14 cellular contexts compared by ENCODE assay signal in genomic region chrX:103330601-103331397, GRCh38. TPM values are rescaled to one million over a fixed set of nuclear protein-coding genes. Genes with fewer than 3 reads are reported as not detected.
A peak's percentile ranks its signal among the peaks of the same experiment; 100 is the strongest.
DNase-seq lines count a peak whose midpoint lies in the region; ATAC-seq, FAIRE-seq and TF ChIP-seq lines count a peak whose summit lies in the region.
"Had no signal": no experiment of that assay in that cellular context is flagged by ENCODE, and none has a peak within 500 bp of the region (broad histone marks: within the 10 kb centered on the region; RNA-seq: fewer than 3 reads in every experiment).

No MANE protein-coding gene starts in this region.

- no peak overlapping the region for H3K23ac ChIP-seq in neuronal stem cell (ENCODE audit: low read depth, low read length, poor library complexity)

- no peaks in the 10 kb centered on the region for H3K27me3 ChIP-seq in foreskin keratinocyte
- H3K27me3 ChIP-seq in neuronal stem cell (ENCODE audit: control insufficient read depth in 3 of 3, insufficient read depth in 3 of 3, low read depth in 1 of 3, low read length in 3 of 3): peaks cover 0 to 8% (median 0%) of the 10 kb centered on the region in 3 experiments
- H3K27me3 ChIP-seq: body of pancreas had no signal

- CTCF ChIA-PET in A549 (lab: Yijun Ruan, JAX) (interaction anchor here (1.9 kb wide), 1 partner anchor 10 kb away, joined by 7 read pairs; no protein-coding TSS in a partner anchor), HEK293T (lab: Yijun Ruan, JAX) (interaction anchor here (0.6 to 0.7 kb wide), 3 partner anchors 13 to 849 kb away, joined by 3 read pairs; no protein-coding TSS in a partner anchor)
- CTCF ChIA-PET in activated naive CD4-positive, alpha-beta T cell treated with anti-CD3 and anti-CD28 coated beads for 36 hours (lab: Charles Lee): no interaction called here

- H3K4me1 Mint-ChIP-seq in activated naive CD4-positive, alpha-beta T cell treated with anti-CD3 and anti-CD28 coated beads for 36 hours (ENCODE audit: low read depth): peaks cover 4% of the 10 kb centered on the region
- no peaks in the 10 kb centered on the region for H3K4me1 Mint-ChIP-seq in natural killer cell treated with Interleukin-12 subunit alpha and Interleukin-12 subunit beta and Interleukin-15 and Interleukin-18, amount 100 ng/mL, for 72 hours (ENCODE audit: low read depth in 2 of 2)

- H3K18ac ChIP-seq in neuronal stem cell (ENCODE audit: low read length): no peak overlapping the region

- no peak overlapping the region for H3K4ac ChIP-seq in neuronal stem cell (ENCODE audit: low read length)

- no peaks in the 10 kb centered on the region for H3K4me1 ChIP-seq in A549
- H3K4me1 ChIP-seq in foreskin keratinocyte: no peaks in the 10 kb centered on the region
- H3K4me1 ChIP-seq in neuronal stem cell (ENCODE audit: control insufficient read depth in 2 of 2, insufficient read depth in 1 of 2, low read depth in 1 of 2, low read length in 2 of 2): peaks cover 1 to 4% of the 10 kb centered on the region in 2 donors
- H3K4me1 ChIP-seq: body of pancreas had no signal

- H4K8ac ChIP-seq in neuronal stem cell (ENCODE audit: low read depth, low read length): no peak overlapping the region

- H3K4me3 ChIP-seq in A549 (no peak overlapping the region), neuronal stem cell (ENCODE audit: low read length in 2 of 2) (peak overlapping the region; percentile 60 to 74)
- H3K4me3 ChIP-seq: BLaER1 treated with 17β-estradiol and CSF1 and Interleukin-3, amounts not matched to agents 10 nM and 100 nM; body of pancreas; lung had no signal

- H3K79me1 ChIP-seq in neuronal stem cell (ENCODE audit: low read depth, low read length): no peaks in the 10 kb centered on the region

- H3K36me3 ChIP-seq in neuronal stem cell (replicated peaks in 1 of 2; ENCODE audit: control insufficient read depth in 2 of 2, insufficient read depth in 2 of 2, low read length in 2 of 2): peaks cover 0 to 11% of the 10 kb centered on the region in 2 donors
- H3K36me3 ChIP-seq: BLaER1 treated with 17β-estradiol and CSF1 and Interleukin-3, amounts not matched to agents 10 nM and 100 nM had no signal

- ATAC-seq in A549: no peak
- ATAC-seq in SK-N-SH treated with all-trans-retinoic acid at 6 μM for 48 hours: peak; percentile 79
- ATAC-seq in foreskin keratinocyte: peak; percentile 10
- ATAC-seq in natural killer cell treated with Interleukin-12 subunit alpha and Interleukin-12 subunit beta and Interleukin-15 and Interleukin-18, amount 100 ng/mL, for 72 hours: no peak
- ATAC-seq: body of pancreas had no signal

- no peak overlapping the region for H2BK5ac ChIP-seq in neuronal stem cell (ENCODE audit: low read length)

- H3K27me3 Mint-ChIP-seq in activated naive CD4-positive, alpha-beta T cell treated with anti-CD3 and anti-CD28 coated beads for 36 hours (ENCODE audit: low read depth): peaks cover 16% of the 10 kb centered on the region
- peaks cover 19 to 37% of the 10 kb centered on the region in 2 donors for H3K27me3 Mint-ChIP-seq in natural killer cell treated with Interleukin-12 subunit alpha and Interleukin-12 subunit beta and Interleukin-15 and Interleukin-18, amount 100 ng/mL, for 72 hours

- no peak overlapping the region for H3K4me2 ChIP-seq in A549
- H3K4me2 ChIP-seq in neuronal stem cell (ENCODE audit: insufficient read depth, low read length, poor library complexity, severe bottlenecking): peak overlapping the region; percentile 57
- H3K4me2 ChIP-seq: BLaER1 treated with 17β-estradiol and CSF1 and Interleukin-3, amounts not matched to agents 10 nM and 100 nM had no signal

- TF ChIP-seq POLR2A in A549 (IDR thresholded peaks at IDR 0.05; ENCODE audit: low read length): no peak

- no peak overlapping the region for H2BK15ac ChIP-seq in neuronal stem cell (ENCODE audit: low read length)

- TF ChIP-seq CTCF in A549 (IDR thresholded peaks at IDR 0.05) (no peak), foreskin keratinocyte (conservative IDR thresholded peaks at IDR 0.05) (no peak)

- H4K91ac ChIP-seq in neuronal stem cell (ENCODE audit: low read depth, low read length, poor library complexity): no peak overlapping the region

- no peak overlapping the region for H3K14ac ChIP-seq in neuronal stem cell (ENCODE audit: low read length)

- intact Hi-C loops in activated naive CD4-positive, alpha-beta T cell treated with anti-CD3 and anti-CD28 coated beads for 36 hours (cut with micrococcal nuclease): no loop called here

- POLR2A ChIA-PET in A549 (lab: Yijun Ruan, JAX) (no interaction called here), HEK293T (lab: Yijun Ruan, JAX) (interaction anchor here (1.7 kb wide), 1 partner anchor 76 kb away, joined by 6 read pairs; the partner anchor contains the start of gene TCEAL8)

- FAIRE-seq in A549 (lab: Jason Lieb, UNC): peak; percentile 54
- FAIRE-seq: GM18507 had no signal

- TF ChIP-seq EP300 in A549 (IDR thresholded peaks at IDR 0.05): no peak

- no peak overlapping the region for H2AK5ac ChIP-seq in neuronal stem cell (ENCODE audit: low read depth, low read length)

- no peak overlapping the region for H2BK12ac ChIP-seq in neuronal stem cell (ENCODE audit: low read length)

- H3K36me3 Mint-ChIP-seq in activated naive CD4-positive, alpha-beta T cell treated with anti-CD3 and anti-CD28 coated beads for 36 hours (ENCODE audit: low read depth): no peaks in the 10 kb centered on the region
- H3K36me3 Mint-ChIP-seq in natural killer cell treated with Interleukin-12 subunit alpha and Interleukin-12 subunit beta and Interleukin-15 and Interleukin-18, amount 100 ng/mL, for 72 hours: no peaks in the 10 kb centered on the region

- H3K27ac Mint-ChIP-seq in activated naive CD4-positive, alpha-beta T cell treated with anti-CD3 and anti-CD28 coated beads for 36 hours: no peak overlapping the region
- H3K27ac Mint-ChIP-seq in natural killer cell treated with Interleukin-12 subunit alpha and Interleukin-12 subunit beta and Interleukin-15 and Interleukin-18, amount 100 ng/mL, for 72 hours: no peak overlapping the region

- TF ChIP-seq RAD21 in A549 (conservative IDR thresholded peaks at IDR 0.05 in 1 of 2, IDR thresholded peaks at IDR 0.05 in 1 of 2): no peak

- H3K9me3 Mint-ChIP-seq in activated naive CD4-positive, alpha-beta T cell treated with anti-CD3 and anti-CD28 coated beads for 36 hours: no peaks in the 10 kb centered on the region
- H3K9me3 Mint-ChIP-seq in natural killer cell treated with Interleukin-12 subunit alpha and Interleukin-12 subunit beta and Interleukin-15 and Interleukin-18, amount 100 ng/mL, for 72 hours: no peaks in the 10 kb centered on the region

- WGBS in A549 (ENCODE audit: missing lambda C conversion rate): 77% methylated on average over 23 of the region's 23 CpGs
- no CpG with 5 or more reads among the region's 23 CpGs for WGBS in neuronal stem cell (ENCODE audit: extremely low coverage in 2 of 2, insufficient read length in 2 of 2, insufficient replicate concordance in 1 of 2), 2 donors

- H3K9me3 ChIP-seq in A549: no peaks in the 10 kb centered on the region
- no peaks in the 10 kb centered on the region for H3K9me3 ChIP-seq in neuronal stem cell (replicated peaks in 1 of 2; ENCODE audit: control insufficient read depth in 2 of 2, insufficient read depth in 1 of 2, low read depth in 1 of 2, low read length in 2 of 2)
- H3K9me3 ChIP-seq: BLaER1 treated with 17β-estradiol and CSF1 and Interleukin-3, amounts not matched to agents 10 nM and 100 nM; body of pancreas had no signal

- H3K4me3 Mint-ChIP-seq in activated naive CD4-positive, alpha-beta T cell treated with anti-CD3 and anti-CD28 coated beads for 36 hours: no peak overlapping the region
- H3K4me3 Mint-ChIP-seq in natural killer cell treated with Interleukin-12 subunit alpha and Interleukin-12 subunit beta and Interleukin-15 and Interleukin-18, amount 100 ng/mL, for 72 hours: no peak overlapping the region

- H2AFZ ChIP-seq in neuronal stem cell (ENCODE audit: low read length): peak overlapping the region; percentile 73

- no peak overlapping the region for H3K9ac ChIP-seq in neuronal stem cell (ENCODE audit: low read depth, low read length, poor library complexity)
- H3K9ac ChIP-seq: BLaER1 treated with 17β-estradiol and CSF1 and Interleukin-3, amounts not matched to agents 10 nM and 100 nM had no signal

- no peak overlapping the region for H2BK120ac ChIP-seq in neuronal stem cell (ENCODE audit: low read depth, low read length)

- H3K27ac ChIP-seq in A549: no peak overlapping the region
- no peak overlapping the region for H3K27ac ChIP-seq in foreskin keratinocyte
- peak overlapping the region; percentile 91 for H3K27ac ChIP-seq in neuronal stem cell (replicated peaks; ENCODE audit: low read length)
- H3K27ac ChIP-seq: BLaER1 treated with 17β-estradiol and CSF1 and Interleukin-3, amounts not matched to agents 10 nM and 100 nM; body of pancreas had no signal

- DNase-seq in A549 (ENCODE audit: low read depth in 1 of 2, low spot score in 1 of 2): no peak
- DNase-seq in foreskin keratinocyte: no peak
- no peak for DNase-seq in neuronal stem cell (ENCODE audit: low spot score)
- no peak for DNase-seq in activated naive CD4-positive, alpha-beta T cell treated with anti-CD3 and anti-CD28 coated beads for 36 hours
- DNase-seq in AG08396 (ENCODE audit: low spot score): no peak
- DNase-seq in natural killer cell treated with Interleukin-12 subunit alpha and Interleukin-12 subunit beta and Interleukin-15 and Interleukin-18, amount 100 ng/mL, for 72 hours (ENCODE audit: low spot score): no peak
- DNase-seq in HEK293T (ENCODE audit: extremely low spot score): no peak
- DNase-seq: activated CD4-positive, alpha-beta T cell treated with anti-CD3 and anti-CD28 coated beads for 1 hour; body of pancreas; OCI-M1 had no signal

RNA-seq across cellular contexts. Expression of gene TCEAL7, which starts 0.8 kb away (rescaled TPM):
- not detected in 2 replicates for polyA plus RNA-seq in A549 (2011; rRNA removed)
- polyA plus RNA-seq in A549 (2012; cell fraction: cytosol; rRNA removed): not detected in 2 replicates
- not detected in 2 replicates for polyA plus RNA-seq in A549 (2012; cell fraction: nucleus; rRNA removed)
- polyA plus RNA-seq in A549 (2017; fragmentation: RNase III; extraction: RNeasy Plus Mini Kit Qiagen cat#74134 plus additional on column Dnase treatment): not detected in 3 replicates
- polyA minus RNA-seq in A549 (2011; rRNA and poly(A)+ RNA removed): not detected in 2 replicates
- 6.5 and 7.8 TPM in 2 replicates for total RNA-seq in foreskin keratinocyte
- polyA plus RNA-seq in foreskin keratinocyte: 5.8 and 8.2 TPM in 2 replicates
- 53.0 TPM for polyA plus RNA-seq in neuronal stem cell (2013, experiment 1 of 2)
- polyA plus RNA-seq in neuronal stem cell (2013, experiment 2 of 2): 54.3 TPM
- total RNA-seq in activated naive CD4-positive, alpha-beta T cell treated with anti-CD3 and anti-CD28 coated beads for 36 hours: not detected
- not detected for total RNA-seq in natural killer cell treated with Interleukin-12 subunit alpha and Interleukin-12 subunit beta and Interleukin-15 and Interleukin-18, amount 100 ng/mL, for 72 hours

RNA-seq across cellular contexts. Expression of gene BEX2, which starts 20.0 kb away (rescaled TPM):
- polyA plus RNA-seq in A549 (2011; rRNA removed): 16.9 and 19.8 TPM in 2 replicates
- 2.0 and 2.8 TPM in 2 replicates for polyA plus RNA-seq in A549 (2012; cell fraction: cytosol; rRNA removed)
- 0.90 and 1.5 TPM in 2 replicates for polyA plus RNA-seq in A549 (2012; cell fraction: nucleus; rRNA removed)
- 2.5 to 3.2 TPM (median 2.8 TPM) in 3 replicates for polyA plus RNA-seq in A549 (2017; fragmentation: RNase III; extraction: RNeasy Plus Mini Kit Qiagen cat#74134 plus additional on column Dnase treatment)
- polyA minus RNA-seq in A549 (2011; rRNA and poly(A)+ RNA removed): 2.5 TPM in 2 replicates
- 7.8 and 9.1 TPM in 2 replicates for total RNA-seq in foreskin keratinocyte
- 10.3 and 12.4 TPM in 2 replicates for polyA plus RNA-seq in foreskin keratinocyte
- 60.3 TPM for polyA plus RNA-seq in neuronal stem cell (2013, experiment 1 of 2)
- 59.9 TPM for polyA plus RNA-seq in neuronal stem cell (2013, experiment 2 of 2)
- total RNA-seq in activated naive CD4-positive, alpha-beta T cell treated with anti-CD3 and anti-CD28 coated beads for 36 hours: 10 to 100 TPM; 16.0 to 18.9 TPM
- 1 to 10 TPM; 2.3 to 2.6 TPM for total RNA-seq in natural killer cell treated with Interleukin-12 subunit alpha and Interleukin-12 subunit beta and Interleukin-15 and Interleukin-18, amount 100 ng/mL, for 72 hours

RNA-seq across cellular contexts. Expression of gene TCEAL9, which starts 25.5 kb away (rescaled TPM):
- 39.2 and 83.7 TPM in 2 replicates for polyA plus RNA-seq in A549 (2011; rRNA removed)
- 14.9 and 22.4 TPM in 2 replicates for polyA plus RNA-seq in A549 (2012; cell fraction: cytosol; rRNA removed)
- 3.3 and 5.1 TPM in 2 replicates for polyA plus RNA-seq in A549 (2012; cell fraction: nucleus; rRNA removed)
- polyA plus RNA-seq in A549 (2017; fragmentation: RNase III; extraction: RNeasy Plus Mini Kit Qiagen cat#74134 plus additional on column Dnase treatment): 124 to 153 TPM (median 143 TPM) in 3 replicates
- 3.5 and 3.8 TPM in 2 replicates for polyA minus RNA-seq in A549 (2011; rRNA and poly(A)+ RNA removed)
- 87.4 and 102 TPM in 2 replicates for total RNA-seq in foreskin keratinocyte
- polyA plus RNA-seq in foreskin keratinocyte: 98.0 and 110 TPM in 2 replicates
- 111 TPM for polyA plus RNA-seq in neuronal stem cell (2013, experiment 1 of 2)
- 115 TPM for polyA plus RNA-seq in neuronal stem cell (2013, experiment 2 of 2)
- total RNA-seq in activated naive CD4-positive, alpha-beta T cell treated with anti-CD3 and anti-CD28 coated beads for 36 hours: 1 to 10 TPM; 3.2 to 3.5 TPM
- under 1 TPM in 1 of 2 donors, not detected in 1; 0.90 TPM for total RNA-seq in natural killer cell treated with Interleukin-12 subunit alpha and Interleukin-12 subunit beta and Interleukin-15 and Interleukin-18, amount 100 ng/mL, for 72 hours

RNA-seq across cellular contexts. Expression of gene BEX3, which starts 45.5 kb away (rescaled TPM):
- polyA plus RNA-seq in A549 (2011; rRNA removed) (328 and 404 TPM in 2 replicates), A549 (2017; fragmentation: RNase III; extraction: RNeasy Plus Mini Kit Qiagen cat#74134 plus additional on column Dnase treatment) (313 to 391 TPM (median 382 TPM) in 3 replicates), foreskin keratinocyte (203 and 222 TPM in 2 replicates)
- 213 and 310 TPM in 2 replicates for polyA plus RNA-seq in A549 (2012; cell fraction: cytosol; rRNA removed)
- polyA plus RNA-seq in A549 (2012; cell fraction: nucleus; rRNA removed): 75.6 and 127 TPM in 2 replicates
- 41.8 and 47.2 TPM in 2 replicates for polyA minus RNA-seq in A549 (2011; rRNA and poly(A)+ RNA removed)
- 156 and 159 TPM in 2 replicates for total RNA-seq in foreskin keratinocyte
- polyA plus RNA-seq in neuronal stem cell (2013, experiment 1 of 2): 358 TPM
- 360 TPM for polyA plus RNA-seq in neuronal stem cell (2013, experiment 2 of 2)
- 10 to 100 TPM; 40.4 to 46.5 TPM for total RNA-seq in activated naive CD4-positive, alpha-beta T cell treated with anti-CD3 and anti-CD28 coated beads for 36 hours
- total RNA-seq in natural killer cell treated with Interleukin-12 subunit alpha and Interleukin-12 subunit beta and Interleukin-15 and Interleukin-18, amount 100 ng/mL, for 72 hours: under 1 TPM in 1 of 2 donors, not detected in 1; 0.52 TPM

RNA-seq across cellular contexts. Expression of gene TCEAL5, which starts 54.2 kb away (rescaled TPM):
- polyA plus RNA-seq in A549 (2011; rRNA removed): not detected in 2 replicates
- not detected in 2 replicates for polyA plus RNA-seq in A549 (2012; cell fraction: cytosol; rRNA removed)
- not detected in 2 replicates for polyA plus RNA-seq in A549 (2012; cell fraction: nucleus; rRNA removed)
- polyA plus RNA-seq in A549 (2017; fragmentation: RNase III; extraction: RNeasy Plus Mini Kit Qiagen cat#74134 plus additional on column Dnase treatment): not detected in 3 replicates
- not detected in 2 replicates for polyA minus RNA-seq in A549 (2011; rRNA and poly(A)+ RNA removed)
- total RNA-seq in foreskin keratinocyte: not detected in 2 replicates
- polyA plus RNA-seq in foreskin keratinocyte: not detected in 2 replicates
- 5.8 TPM for polyA plus RNA-seq in neuronal stem cell (2013, experiment 1 of 2)
- 4.8 TPM for polyA plus RNA-seq in neuronal stem cell (2013, experiment 2 of 2)
- total RNA-seq in activated naive CD4-positive, alpha-beta T cell treated with anti-CD3 and anti-CD28 coated beads for 36 hours: under 1 TPM in 1 of 2 experiments, not detected in 1; 0.32 TPM
- not detected for total RNA-seq in natural killer cell treated with Interleukin-12 subunit alpha and Interleukin-12 subunit beta and Interleukin-15 and Interleukin-18, amount 100 ng/mL, for 72 hours
- total RNA-seq: body of pancreas had no signal

Comparison
In these comparisons a context has a peak if more than half of its experiments do, and no peak if none do; other contexts are left out.
1. ATAC-seq: peak in SK-N-SH treated with all-trans-retinoic acid at 6 μM for 48 hours (single experiment) and foreskin keratinocyte (single experiment); none in A549 (0 of 2) and natural killer cell treated with Interleukin-12 subunit alpha and Interleukin-12 subunit beta and Interleukin-15 and Interleukin-18, amount 100 ng/mL, for 72 hours (0 of 2).
2. RNA of gene TCEAL9, which starts 25.5 kb away (total RNA-seq): 87.4 to 102 TPM in foreskin keratinocyte; 3.2 to 3.5 TPM in activated naive CD4-positive, alpha-beta T cell treated with anti-CD3 and anti-CD28 coated beads for 36 hours and 0.90 TPM in natural killer cell treated with Interleukin-12 subunit alpha and Interleukin-12 subunit beta and Interleukin-15 and Interleukin-18, amount 100 ng/mL, for 72 hours; every median in the first group is over 10 times any median in the second.